ENCODE assay signal across 1 cellular context in the genomic region with DNA sequence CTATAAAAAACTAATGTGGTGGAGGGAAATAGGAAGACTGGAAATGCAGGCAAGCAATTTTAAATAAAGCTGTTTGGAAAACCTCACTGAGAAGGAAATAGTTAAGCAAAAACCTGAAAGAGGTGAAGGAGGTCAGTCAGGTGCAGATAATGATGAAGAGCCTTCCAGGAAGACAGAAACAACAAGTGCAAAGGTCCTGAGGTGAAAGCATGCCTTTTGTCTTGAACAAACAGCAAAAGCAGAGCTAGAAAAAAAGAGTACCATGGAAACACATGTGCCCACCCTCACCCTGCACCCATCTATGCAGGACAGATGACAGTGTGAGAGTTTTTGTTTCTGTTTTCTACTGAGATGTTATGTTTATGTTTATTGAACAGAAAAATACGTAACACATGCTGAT.
TF ChIP-seq lines count a peak whose summit lies in the region.

No MANE protein-coding gene starts in this region.

TF ChIP-seq in HepG2, 621 proteins besides CTCF, POLR2A, EP300 and RAD21 (continued from another document and continues in another):
- TF ChIP-seq, protein P1, sequence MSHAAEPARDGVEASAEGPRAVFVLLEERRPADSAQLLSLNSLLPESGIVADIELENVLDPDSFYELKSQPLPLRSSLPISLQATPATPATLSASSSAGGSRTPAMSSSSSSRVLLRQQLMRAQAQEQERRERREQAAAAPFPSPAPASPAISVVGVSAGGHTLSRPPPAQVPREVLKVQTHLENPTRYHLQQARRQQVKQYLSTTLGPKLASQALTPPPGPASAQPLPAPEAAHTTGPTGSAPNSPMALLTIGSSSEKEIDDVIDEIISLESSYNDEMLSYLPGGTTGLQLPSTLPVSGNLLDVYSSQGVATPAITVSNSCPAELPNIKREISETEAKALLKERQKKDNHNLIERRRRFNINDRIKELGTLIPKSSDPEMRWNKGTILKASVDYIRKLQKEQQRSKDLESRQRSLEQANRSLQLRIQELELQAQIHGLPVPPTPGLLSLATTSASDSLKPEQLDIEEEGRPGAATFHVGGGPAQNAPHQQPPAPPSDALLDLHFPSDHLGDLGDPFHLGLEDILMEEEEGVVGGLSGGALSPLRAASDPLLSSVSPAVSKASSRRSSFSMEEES (CRISPR knock-in tag; IDR thresholded peaks at IDR 0.05), result peak; percentile 95
- TF ChIP-seq HNF1A (IDR thresholded peaks at IDR 0.05; ENCODE audit: low read depth) (peak; percentile 38; the same call in 1 of the 2 replicates), HNF1A (CRISPR knock-in tag; IDR thresholded peaks at IDR 0.05; ENCODE audit: borderline replicate concordance) (peak; percentile 58; the same call in 1 of the 2 replicates), NR2F6 (IDR thresholded peaks at IDR 0.05) (peak; percentile 94), NR2F6 (CRISPR knock-in tag; IDR thresholded peaks at IDR 0.05) (peak; percentile 95), BCL6 (CRISPR knock-in tag; IDR thresholded peaks at IDR 0.05) (peak; percentile 96), RXRB (CRISPR knock-in tag; IDR thresholded peaks at IDR 0.05; ENCODE audit: borderline replicate concordance) (peak; percentile 74), MED1 (CRISPR knock-in tag; IDR thresholded peaks at IDR 0.05) (peak; percentile 79), ZC3H4 (CRISPR knock-in tag; IDR thresholded peaks at IDR 0.05; ENCODE audit: borderline replicate concordance) (no peak), TCF7 (IDR thresholded peaks at IDR 0.05; ENCODE audit: low read depth) (peak; percentile 62), ARID4A (CRISPR knock-in tag; IDR thresholded peaks at IDR 0.05; ENCODE audit: borderline replicate concordance) (no peak), ZNF850 (CRISPR knock-in tag; conservative IDR thresholded peaks at IDR 0.05) (no peak), ZNF20 (CRISPR knock-in tag; IDR thresholded peaks at IDR 0.05) (no peak), SAP130 (CRISPR knock-in tag; IDR thresholded peaks at IDR 0.05; ENCODE audit: low read depth) (peak; percentile 53), ZNF792 (CRISPR knock-in tag; IDR thresholded peaks at IDR 0.05) (peak; percentile 56; the same call in 1 of the 2 replicates), ZMAT3 (CRISPR knock-in tag; conservative IDR thresholded peaks at IDR 0.05) (no peak), ZNF101 (CRISPR knock-in tag; IDR thresholded peaks at IDR 0.05; ENCODE audit: borderline replicate concordance, low read depth) (no peak), ZNF33B (CRISPR knock-in tag; IDR thresholded peaks at IDR 0.05) (no peak), SOX5 (CRISPR knock-in tag; IDR thresholded peaks at IDR 0.05; ENCODE audit: borderline replicate concordance) (peak; percentile 87; the same call in 1 of the 2 replicates), HNF4A (CRISPR knock-in tag; IDR thresholded peaks at IDR 0.05) (peak; percentile 91), POGZ (CRISPR knock-in tag; IDR thresholded peaks at IDR 0.05) (0 out of 2 replicates have a peak, but pooled peaks have one; percentile 26), FOXA3 (CRISPR knock-in tag; IDR thresholded peaks at IDR 0.05) (peak; percentile 65), SOX13 (IDR thresholded peaks at IDR 0.05) (peak; percentile 60; the same call in 1 of the 2 replicates), SOX13 (CRISPR knock-in tag; conservative IDR thresholded peaks at IDR 0.05 in 1 of 2, IDR thresholded peaks at IDR 0.05 in 1 of 2) (peak in 1 of 2 experiments; percentile 94; a peak in 2 of 4 replicates), ZNF281 (CRISPR knock-in tag; IDR thresholded peaks at IDR 0.05; ENCODE audit: borderline replicate concordance) (peak; percentile 72; the same call in 1 of the 2 replicates), ADNP (CRISPR knock-in tag; IDR thresholded peaks at IDR 0.05) (no peak), ZBTB14 (CRISPR knock-in tag; IDR thresholded peaks at IDR 0.05) (no peak), RXRA (CRISPR knock-in tag; IDR thresholded peaks at IDR 0.05) (peak; percentile 36; the same call in 1 of the 2 replicates)
- TF ChIP-seq, protein P2, sequence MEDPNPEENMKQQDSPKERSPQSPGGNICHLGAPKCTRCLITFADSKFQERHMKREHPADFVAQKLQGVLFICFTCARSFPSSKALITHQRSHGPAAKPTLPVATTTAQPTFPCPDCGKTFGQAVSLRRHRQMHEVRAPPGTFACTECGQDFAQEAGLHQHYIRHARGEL (CRISPR knock-in tag; IDR thresholded peaks at IDR 0.05), result no peak
- TF ChIP-seq, protein P3, sequence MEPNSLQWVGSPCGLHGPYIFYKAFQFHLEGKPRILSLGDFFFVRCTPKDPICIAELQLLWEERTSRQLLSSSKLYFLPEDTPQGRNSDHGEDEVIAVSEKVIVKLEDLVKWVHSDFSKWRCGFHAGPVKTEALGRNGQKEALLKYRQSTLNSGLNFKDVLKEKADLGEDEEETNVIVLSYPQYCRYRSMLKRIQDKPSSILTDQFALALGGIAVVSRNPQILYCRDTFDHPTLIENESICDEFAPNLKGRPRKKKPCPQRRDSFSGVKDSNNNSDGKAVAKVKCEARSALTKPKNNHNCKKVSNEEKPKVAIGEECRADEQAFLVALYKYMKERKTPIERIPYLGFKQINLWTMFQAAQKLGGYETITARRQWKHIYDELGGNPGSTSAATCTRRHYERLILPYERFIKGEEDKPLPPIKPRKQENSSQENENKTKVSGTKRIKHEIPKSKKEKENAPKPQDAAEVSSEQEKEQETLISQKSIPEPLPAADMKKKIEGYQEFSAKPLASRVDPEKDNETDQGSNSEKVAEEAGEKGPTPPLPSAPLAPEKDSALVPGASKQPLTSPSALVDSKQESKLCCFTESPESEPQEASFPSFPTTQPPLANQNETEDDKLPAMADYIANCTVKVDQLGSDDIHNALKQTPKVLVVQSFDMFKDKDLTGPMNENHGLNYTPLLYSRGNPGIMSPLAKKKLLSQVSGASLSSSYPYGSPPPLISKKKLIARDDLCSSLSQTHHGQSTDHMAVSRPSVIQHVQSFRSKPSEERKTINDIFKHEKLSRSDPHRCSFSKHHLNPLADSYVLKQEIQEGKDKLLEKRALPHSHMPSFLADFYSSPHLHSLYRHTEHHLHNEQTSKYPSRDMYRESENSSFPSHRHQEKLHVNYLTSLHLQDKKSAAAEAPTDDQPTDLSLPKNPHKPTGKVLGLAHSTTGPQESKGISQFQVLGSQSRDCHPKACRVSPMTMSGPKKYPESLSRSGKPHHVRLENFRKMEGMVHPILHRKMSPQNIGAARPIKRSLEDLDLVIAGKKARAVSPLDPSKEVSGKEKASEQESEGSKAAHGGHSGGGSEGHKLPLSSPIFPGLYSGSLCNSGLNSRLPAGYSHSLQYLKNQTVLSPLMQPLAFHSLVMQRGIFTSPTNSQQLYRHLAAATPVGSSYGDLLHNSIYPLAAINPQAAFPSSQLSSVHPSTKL (CRISPR knock-in tag; IDR thresholded peaks at IDR 0.05), result peak; percentile 67; the same call in 1 of the 2 replicates
- TF ChIP-seq, protein P4, sequence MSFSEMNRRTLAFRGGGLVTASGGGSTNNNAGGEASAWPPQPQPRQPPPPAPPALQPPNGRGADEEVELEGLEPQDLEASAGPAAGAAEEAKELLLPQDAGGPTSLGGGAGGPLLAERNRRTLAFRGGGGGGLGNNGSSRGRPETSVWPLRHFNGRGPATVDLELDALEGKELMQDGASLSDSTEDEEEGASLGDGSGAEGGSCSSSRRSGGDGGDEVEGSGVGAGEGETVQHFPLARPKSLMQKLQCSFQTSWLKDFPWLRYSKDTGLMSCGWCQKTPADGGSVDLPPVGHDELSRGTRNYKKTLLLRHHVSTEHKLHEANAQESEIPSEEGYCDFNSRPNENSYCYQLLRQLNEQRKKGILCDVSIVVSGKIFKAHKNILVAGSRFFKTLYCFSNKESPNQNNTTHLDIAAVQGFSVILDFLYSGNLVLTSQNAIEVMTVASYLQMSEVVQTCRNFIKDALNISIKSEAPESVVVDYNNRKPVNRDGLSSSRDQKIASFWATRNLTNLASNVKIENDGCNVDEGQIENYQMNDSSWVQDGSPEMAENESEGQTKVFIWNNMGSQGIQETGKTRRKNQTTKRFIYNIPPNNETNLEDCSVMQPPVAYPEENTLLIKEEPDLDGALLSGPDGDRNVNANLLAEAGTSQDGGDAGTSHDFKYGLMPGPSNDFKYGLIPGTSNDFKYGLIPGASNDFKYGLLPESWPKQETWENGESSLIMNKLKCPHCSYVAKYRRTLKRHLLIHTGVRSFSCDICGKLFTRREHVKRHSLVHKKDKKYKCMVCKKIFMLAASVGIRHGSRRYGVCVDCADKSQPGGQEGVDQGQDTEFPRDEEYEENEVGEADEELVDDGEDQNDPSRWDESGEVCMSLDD (CRISPR knock-in tag; IDR thresholded peaks at IDR 0.05; ENCODE audit: borderline replicate concordance), result no peak
